Comparison of ENCODE assay signal across 9 cellular contexts in the genomic region with DNA sequence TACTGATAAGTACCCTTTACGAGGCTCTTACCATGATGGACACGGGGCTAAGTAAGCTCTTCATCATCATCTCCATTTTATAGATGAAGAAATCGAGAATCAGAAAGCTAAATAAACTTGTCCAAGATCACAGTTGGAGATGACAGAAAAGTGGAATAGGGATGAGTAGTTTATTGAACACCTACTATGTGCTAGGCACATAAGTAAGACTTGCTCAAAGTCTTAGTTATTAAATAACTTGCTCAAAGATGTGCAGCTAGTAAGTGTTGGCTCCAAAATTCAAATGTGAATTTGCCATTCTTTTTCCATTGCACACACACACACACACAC. TPM values are rescaled to one million over a fixed set of nuclear protein-coding genes. Genes with fewer than 3 reads are reported as not detected.
DNase-seq lines count a peak whose midpoint lies in the region; ATAC-seq and TF ChIP-seq lines count a peak whose summit lies in the region.
"Had no signal": no experiment of that assay in that cellular context is flagged by ENCODE, and none has a peak within 500 bp of the region (broad histone marks: within the 10 kb centered on the region; RNA-seq: fewer than 3 reads in every experiment).

No MANE protein-coding gene starts in this region.

- H3K27me3 Mint-ChIP-seq in activated CD4-positive, alpha-beta T cell treated with anti-CD3 and anti-CD28 coated beads for 36 hours, result peaks cover 8% of the 10 kb centered on the region

- H3K79me2 ChIP-seq in OCI-LY7 (ENCODE audit: insufficient read depth, low read depth, low read length) (peaks cover 41% of the 10 kb centered on the region), hepatocyte (no peaks in the 10 kb centered on the region)

- POLR2A ChIA-PET in activated CD4-positive, alpha-beta T cell treated with anti-CD3 and anti-CD28 coated beads for 36 hours (lab: Charles Lee), result interaction anchor here (0.7 to 3.6 kb wide), 2 partner anchors 11 to 15 kb away, joined by 3 to 23 read pairs; no protein-coding TSS in a partner anchor
- POLR2A ChIA-PET in OCI-LY7 (lab: Charles Lee), result interaction anchor here (0.6 to 5.2 kb wide), 19 partner anchors 10 to 184 kb away, joined by 3 to 69 read pairs (median 4); no protein-coding TSS in a partner anchor

- peak overlapping the region; percentile 70 for H3K27ac Mint-ChIP-seq in activated CD4-positive, alpha-beta T cell treated with anti-CD3 and anti-CD28 coated beads for 36 hours

- H3K36me3 Mint-ChIP-seq in activated CD4-positive, alpha-beta T cell treated with anti-CD3 and anti-CD28 coated beads for 36 hours (ENCODE audit: low read depth), result peaks cover under 1% of the 10 kb centered on the region

- CTCF ChIA-PET in activated CD4-positive, alpha-beta T cell treated with anti-CD3 and anti-CD28 coated beads for 36 hours (lab: Charles Lee), result interaction anchor here (0.9 to 23.5 kb wide), 5 partner anchors 9 to 182 kb away, joined by 3 to 772 read pairs (median 31); partner anchors contain the start of gene NPL
- CTCF ChIA-PET in OCI-LY7 (lab: Charles Lee; ENCODE audit: unreplicated experiment), result interaction anchor here (0.6 to 1.7 kb wide), 3 partner anchors 48 to 180 kb away, joined by 3 to 7 read pairs (median 3); no protein-coding TSS in a partner anchor

- DNase-seq in activated CD4-positive, alpha-beta T cell treated with anti-CD3 and anti-CD28 coated beads for 36 hours, result no peak
- no peak for DNase-seq in activated CD4-positive, alpha-beta T cell treated with anti-CD3 and anti-CD28 coated beads, Interleukin-2, amount 50 U/mL, for 4 hours
- DNase-seq in OCI-LY7 (ENCODE audit: low spot score), result no peak
- no peak for DNase-seq in hepatocyte (ENCODE audit: low spot score)
- no peak for DNase-seq in spleen
- DNase-seq in NOMO-1 treated with dmso at 0.1 percent for 144 hours (lab: John Stamatoyannopoulos, UW; ENCODE audit: unreplicated experiment), result no peak
- DNase-seq in UCSD-AML1 (lab: John Stamatoyannopoulos, UW; ENCODE audit: unreplicated experiment), result no peak
- DNase-seq in NCI-H510A treated with DMSO at 0.1 percent for 48 hours (lab: John Stamatoyannopoulos, UW), result no peak

- H3K27ac ChIP-seq in OCI-LY7 (ENCODE audit: low read depth, low read length, poor library complexity, severe bottlenecking) (no peak overlapping the region), hepatocyte (no peak overlapping the region), spleen (peak overlapping the region in 5 of 8 donors; percentile 7 to 80 (median 65))
- H3K27ac ChIP-seq: SJSA1 had no signal

- TF ChIP-seq POLR2A in spleen (IDR thresholded peaks at IDR 0.05), result no peak

- peaks cover 43% of the 10 kb centered on the region for H3K4me1 Mint-ChIP-seq in activated CD4-positive, alpha-beta T cell treated with anti-CD3 and anti-CD28 coated beads for 36 hours

- H3K4me3 ChIP-seq in OCI-LY7 (ENCODE audit: low read depth, low read length, poor library complexity, severe bottlenecking) (peak overlapping the region; percentile 80), hepatocyte (no peak overlapping the region), spleen (peak overlapping the region in 6 of 8 donors; percentile 50 to 79 (median 60))

- H3K9me3 ChIP-seq in OCI-LY7 (ENCODE audit: low read length) (no peaks in the 10 kb centered on the region), hepatocyte (ENCODE audit: low read depth) (no peaks in the 10 kb centered on the region), spleen (no peaks in the 10 kb centered on the region)
- H3K9me3 ChIP-seq: SJSA1 had no signal

- BruUV-seq in OCI-LY7 (replicated peaks; lab: Mats Ljungman, UMichigan), result no TSS peak

- H3K27me3 ChIP-seq in hepatocyte (peaks cover 3% of the 10 kb centered on the region), spleen (replicated peaks in 1 of 7) (peaks cover 0 to 17% (median 0%) of the 10 kb centered on the region in 7 donors)
- H3K27me3 ChIP-seq: SJSA1 had no signal

- TF ChIP-seq CTCF in OCI-LY7 (conservative IDR thresholded peaks at IDR 0.05; ENCODE audit: low read length), result no peak
- no peak for TF ChIP-seq CTCF in hepatocyte (IDR thresholded peaks at IDR 0.05; ENCODE audit: poor library complexity)
- TF ChIP-seq CTCF in spleen (IDR thresholded peaks at IDR 0.05 in 8 of 11, conservative IDR thresholded peaks at IDR 0.05 in 3 of 11), result no peak

- H3K4me2 ChIP-seq in OCI-LY7 (ENCODE audit: low read length) (peak overlapping the region; percentile 84), hepatocyte (peak overlapping the region; percentile 95)

- no peak for ATAC-seq in activated CD4-positive, alpha-beta T cell treated with anti-CD3 and anti-CD28 coated beads for 36 hours

- H3K4me3 Mint-ChIP-seq in activated CD4-positive, alpha-beta T cell treated with anti-CD3 and anti-CD28 coated beads for 36 hours, result no peak overlapping the region

- peaks cover 35% of the 10 kb centered on the region for H3K36me3 ChIP-seq in OCI-LY7 (ENCODE audit: insufficient read depth, low read length)
- no peaks in the 10 kb centered on the region for H3K36me3 ChIP-seq in hepatocyte (replicated peaks; ENCODE audit: insufficient read depth, low read depth)
- peaks cover 0 to 13% (median 0%) of the 10 kb centered on the region in 6 donors for H3K36me3 ChIP-seq in spleen

- H3K9me2 ChIP-seq in OCI-LY7 (ENCODE audit: insufficient read depth, low read length), result no peaks in the 10 kb centered on the region
- H3K9me2 ChIP-seq in hepatocyte (replicated peaks; ENCODE audit: insufficient read depth), result no peaks in the 10 kb centered on the region

- H3K9me3 Mint-ChIP-seq in activated CD4-positive, alpha-beta T cell treated with anti-CD3 and anti-CD28 coated beads for 36 hours (ENCODE audit: low read depth), result no peaks in the 10 kb centered on the region

- WGBS in hepatocyte (ENCODE audit: low lambda C conversion rate, missing lambda C conversion rate), result 76% methylated on average over 3 of the region's 3 CpGs
- 55 to 68% (median 56%) methylated on average over 3 of the region's 3 CpGs for WGBS in spleen, 5 donors

- intact Hi-C loops in activated CD4-positive, alpha-beta T cell treated with anti-CD3 and anti-CD28 coated beads for 36 hours (cut with DNase I, micrococcal nuclease), result loop anchor here (1.0 to 10.0 kb wide), 8 partner anchors 11 to 1030 kb away; partner anchors contain the start of genes DHX9 (in 2 of the 2), ARPC5 (in 1 of the 2), NPL (in 1 of the 2) and SMG7 (in 1 of the 2)
- intact Hi-C loops in OCI-LY7 (cut with micrococcal nuclease; ENCODE audit: unreplicated experiment) (loop anchor here (1.0 to 10.0 kb wide), 4 partner anchors 11 to 310 kb away; no protein-coding TSS in a partner anchor), spleen (cut with DNase I; ENCODE audit: low total_unique reads) (no loop called here)

- peaks cover 58% of the 10 kb centered on the region for H3K4me1 ChIP-seq in OCI-LY7 (ENCODE audit: insufficient read depth, low read length, poor library complexity, severe bottlenecking)
- peaks cover 10% of the 10 kb centered on the region for H3K4me1 ChIP-seq in hepatocyte (ENCODE audit: insufficient read depth)
- peaks cover 4 to 70% (median 37%) of the 10 kb centered on the region in 6 donors for H3K4me1 ChIP-seq in spleen

- H4K20me1 ChIP-seq in OCI-LY7 (ENCODE audit: insufficient read depth, low read length), result peaks cover 24% of the 10 kb centered on the region; the same call in 1 of the 2 replicates
- no peaks in the 10 kb centered on the region for H4K20me1 ChIP-seq in hepatocyte (ENCODE audit: insufficient read depth, poor library complexity, severe bottlenecking)

- H2AFZ ChIP-seq in OCI-LY7 (ENCODE audit: low read length), result peak overlapping the region; percentile 15; the same call in 1 of the 2 replicates
- H2AFZ ChIP-seq in hepatocyte, result peak overlapping the region; percentile 18

RNA-seq across cellular contexts. Expression of gene RGS16, which starts 0.6 kb away (rescaled TPM):
- total RNA-seq in activated CD4-positive, alpha-beta T cell treated with anti-CD3 and anti-CD28 coated beads for 36 hours, result 10 to 100 TPM; 27.2 to 30.6 TPM
- total RNA-seq in OCI-LY7 (2014; rRNA removed; shearing (Covaris generic)), result 17.9 and 20.1 TPM in 2 replicates
- 22.5 and 29.5 TPM in 2 replicates for total RNA-seq in OCI-LY7 (2022)
- 6.3 and 7.3 TPM in 2 replicates for total RNA-seq in hepatocyte
- polyA plus RNA-seq in hepatocyte, result 7.6 and 18.1 TPM in 2 replicates
- 10 to 100 TPM in 3 of 7 donors, 1 to 10 TPM in 4; 2.6 to 24.2 (median 4.6) TPM for total RNA-seq in spleen
- 1 to 10 TPM; 2.6 to 4.1 (median 3.0) TPM for polyA plus RNA-seq in spleen

RNA-seq across cellular contexts. Expression of gene RNASEL, which starts 15.7 kb away (rescaled TPM):
- total RNA-seq in activated CD4-positive, alpha-beta T cell treated with anti-CD3 and anti-CD28 coated beads for 36 hours, result 1 to 10 TPM; 3.7 to 4.0 TPM
- 1.3 and 2.2 TPM in 2 replicates for total RNA-seq in OCI-LY7 (2014; rRNA removed; shearing (Covaris generic))
- total RNA-seq in OCI-LY7 (2022), result 3.0 and 4.0 TPM in 2 replicates
- 6.8 and 7.5 TPM in 2 replicates for total RNA-seq in hepatocyte
- polyA plus RNA-seq in hepatocyte, result 4.0 and 5.3 TPM in 2 replicates
- 10 to 100 TPM; 12.7 to 18.1 (median 16.4) TPM for total RNA-seq in spleen
- 1 to 10 TPM; 5.0 to 7.1 (median 5.5) TPM for polyA plus RNA-seq in spleen

Comparison
In these comparisons a context has a peak if more than half of its experiments do, and no peak if none do; other contexts are left out.
1. H3K27ac ChIP-seq: peak in spleen (5 of 8); none in OCI-LY7 (single experiment) and hepatocyte (single experiment).